ENCODE assay signal across 12 cellular contexts in the genomic region with DNA sequence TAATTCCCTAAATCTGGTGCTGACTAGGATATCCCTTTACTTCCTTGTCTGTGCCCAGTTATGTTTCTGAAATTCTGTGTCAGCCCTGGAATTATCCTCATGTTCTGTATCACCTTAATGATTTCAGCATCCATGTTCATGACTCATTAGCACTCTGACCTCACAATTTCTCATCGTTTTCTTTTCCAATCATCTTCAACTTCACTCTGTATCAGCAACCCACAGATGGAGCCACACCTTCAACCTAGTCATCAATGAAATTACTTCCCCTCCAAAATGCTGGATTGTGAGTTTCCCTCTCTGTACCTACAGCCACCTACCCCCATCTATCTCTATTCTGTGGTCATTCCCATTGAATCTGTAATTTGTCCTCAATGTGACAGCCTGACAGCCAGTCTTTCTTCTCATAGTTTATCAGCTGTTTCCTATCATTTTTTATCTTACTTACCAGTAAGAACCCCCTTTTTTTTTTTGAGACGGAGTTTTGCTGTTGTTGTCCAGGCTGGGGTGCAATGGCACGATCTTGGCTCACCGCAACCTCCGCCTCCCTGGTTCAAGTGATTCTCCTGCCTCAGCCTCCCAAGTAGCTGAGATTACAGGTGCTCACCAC. TPM values are rescaled to one million over a fixed set of nuclear protein-coding genes. Genes with fewer than 3 reads are reported as not detected.
DNase-seq lines count a peak whose midpoint lies in the region; ATAC-seq, FAIRE-seq and TF ChIP-seq lines count a peak whose summit lies in the region.
"Had no signal": no experiment of that assay in that cellular context is flagged by ENCODE, and none has a peak within 500 bp of the region (broad histone marks: within the 10 kb centered on the region; RNA-seq: fewer than 3 reads in every experiment).

No MANE protein-coding gene starts in this region.

- TF ChIP-seq CTCF in A549 (IDR thresholded peaks at IDR 0.05) (no peak), VCaP (conservative IDR thresholded peaks at IDR 0.05) (no peak), fibroblast of villous mesenchyme (IDR thresholded peaks at IDR 0.05; ENCODE audit: insufficient read depth, low read depth, low read length) (no peak), Peyer's patch (IDR thresholded peaks at IDR 0.05) (no peak)

- peak in 1 of 2 experiments; percentile 46 for DNase-seq in A549 (ENCODE audit: low read depth in 1 of 2, low spot score in 1 of 2)
- DNase-seq in EH (ENCODE audit: low read depth): peak; percentile 49
- peak; percentile 64 for DNase-seq in fibroblast of villous mesenchyme (ENCODE audit: low read depth)
- DNase-seq in ureter (ENCODE audit: low spot score): no peak
- DNase-seq in cerebellar nuclear complex (lab: John Stamatoyannopoulos, UW): no peak
- no peak for DNase-seq in Peyer's patch
- DNase-seq: caudate nucleus, NCI-H2081 treated with DMSO at 0.1 percent for 48 hours, SHP77 had no signal

- TF ChIP-seq EP300 in A549 (IDR thresholded peaks at IDR 0.05): no peak

- FAIRE-seq in A549 (lab: Jason Lieb, UNC): no peak

- H3K36me3 ChIP-seq in Peyer's patch: no peaks in the 10 kb centered on the region
- H3K36me3 ChIP-seq: right atrium auricular region had no signal

- CTCF ChIA-PET in A549 (lab: Yijun Ruan, JAX): interaction anchor here (0.6 to 2.0 kb wide), 4 partner anchors 10 to 551 kb away, joined by 3 to 6 read pairs (median 4); no protein-coding TSS in a partner anchor

- 75% methylated on average over 5 of the region's 5 CpGs for WGBS in A549 (ENCODE audit: missing lambda C conversion rate)

- H3K27me3 ChIP-seq in Peyer's patch: no peaks in the 10 kb centered on the region
- H3K27me3 ChIP-seq: right atrium auricular region had no signal

- H3K4me1 ChIP-seq in A549: peaks cover 26% of the 10 kb centered on the region
- H3K4me1 ChIP-seq in Peyer's patch: peaks cover 0 to 13% (median 0%) of the 10 kb centered on the region in 4 donors

- no peak for TF ChIP-seq POLR2A in A549 (IDR thresholded peaks at IDR 0.05; ENCODE audit: low read length)
- no peak for TF ChIP-seq POLR2A in Peyer's patch (IDR thresholded peaks at IDR 0.05)

- peak overlapping the region; percentile 11; the same call in 1 of the 3 replicates for H3K4me2 ChIP-seq in A549

- no peak overlapping the region for H3K4me3 ChIP-seq in A549
- no peak overlapping the region for H3K4me3 ChIP-seq in fibroblast of villous mesenchyme (ENCODE audit: low read depth, low read length)
- no peak overlapping the region for H3K4me3 ChIP-seq in Peyer's patch
- H3K4me3 ChIP-seq: right atrium auricular region had no signal

- H3K9me3 ChIP-seq in A549 (peaks cover 11% of the 10 kb centered on the region), Peyer's patch (no peaks in the 10 kb centered on the region)

- TF ChIP-seq RAD21 in A549 (conservative IDR thresholded peaks at IDR 0.05 in 1 of 2, IDR thresholded peaks at IDR 0.05 in 1 of 2): no peak

- H3K27ac ChIP-seq in A549 (peak overlapping the region; percentile 50 to 93), VCaP (peak overlapping the region; percentile 94), Peyer's patch (no peak overlapping the region)
- H3K27ac ChIP-seq: right atrium auricular region had no signal

- ATAC-seq in A549 (no peak), GM21529 (IDR thresholded peaks at IDR 0.05; ENCODE audit: unreplicated experiment) (no peak)

- POLR2A ChIA-PET in A549 (lab: Yijun Ruan, JAX): interaction anchor here (1.2 kb wide), 1 partner anchor 126 kb away, joined by 3 read pairs; no protein-coding TSS in a partner anchor

TF ChIP-seq in A549, 52 proteins besides CTCF, POLR2A, EP300 and RAD21:
- no peak for TF ChIP-seq FOSL2 (IDR thresholded peaks at IDR 0.05)
- TF ChIP-seq FOSL2 (CRISPR knock-in tag; IDR thresholded peaks at IDR 0.05): peak; percentile 78
- TF ChIP-seq, protein P1, sequence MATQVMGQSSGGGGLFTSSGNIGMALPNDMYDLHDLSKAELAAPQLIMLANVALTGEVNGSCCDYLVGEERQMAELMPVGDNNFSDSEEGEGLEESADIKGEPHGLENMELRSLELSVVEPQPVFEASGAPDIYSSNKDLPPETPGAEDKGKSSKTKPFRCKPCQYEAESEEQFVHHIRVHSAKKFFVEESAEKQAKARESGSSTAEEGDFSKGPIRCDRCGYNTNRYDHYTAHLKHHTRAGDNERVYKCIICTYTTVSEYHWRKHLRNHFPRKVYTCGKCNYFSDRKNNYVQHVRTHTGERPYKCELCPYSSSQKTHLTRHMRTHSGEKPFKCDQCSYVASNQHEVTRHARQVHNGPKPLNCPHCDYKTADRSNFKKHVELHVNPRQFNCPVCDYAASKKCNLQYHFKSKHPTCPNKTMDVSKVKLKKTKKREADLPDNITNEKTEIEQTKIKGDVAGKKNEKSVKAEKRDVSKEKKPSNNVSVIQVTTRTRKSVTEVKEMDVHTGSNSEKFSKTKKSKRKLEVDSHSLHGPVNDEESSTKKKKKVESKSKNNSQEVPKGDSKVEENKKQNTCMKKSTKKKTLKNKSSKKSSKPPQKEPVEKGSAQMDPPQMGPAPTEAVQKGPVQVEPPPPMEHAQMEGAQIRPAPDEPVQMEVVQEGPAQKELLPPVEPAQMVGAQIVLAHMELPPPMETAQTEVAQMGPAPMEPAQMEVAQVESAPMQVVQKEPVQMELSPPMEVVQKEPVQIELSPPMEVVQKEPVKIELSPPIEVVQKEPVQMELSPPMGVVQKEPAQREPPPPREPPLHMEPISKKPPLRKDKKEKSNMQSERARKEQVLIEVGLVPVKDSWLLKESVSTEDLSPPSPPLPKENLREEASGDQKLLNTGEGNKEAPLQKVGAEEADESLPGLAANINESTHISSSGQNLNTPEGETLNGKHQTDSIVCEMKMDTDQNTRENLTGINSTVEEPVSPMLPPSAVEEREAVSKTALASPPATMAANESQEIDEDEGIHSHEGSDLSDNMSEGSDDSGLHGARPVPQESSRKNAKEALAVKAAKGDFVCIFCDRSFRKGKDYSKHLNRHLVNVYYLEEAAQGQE (IDR thresholded peaks at IDR 0.05): no peak
- no peak for TF ChIP-seq HDAC2 (IDR thresholded peaks at IDR 0.05)
- no peak for TF ChIP-seq MAZ (IDR thresholded peaks at IDR 0.05; ENCODE audit: borderline replicate concordance, low read depth, low read length)
- TF ChIP-seq MYC (IDR thresholded peaks at IDR 0.05; ENCODE audit: borderline replicate concordance, low read length): no peak
- TF ChIP-seq RFX5 (IDR thresholded peaks at IDR 0.05): no peak

RNA-seq across cellular contexts. Expression of a gene that starts 3.1 kb away (rescaled TPM):
- 183 and 198 TPM in 2 replicates for polyA plus RNA-seq in A549 (2011; rRNA removed)
- polyA plus RNA-seq in A549 (2012; cell fraction: cytosol; rRNA removed): 12.5 and 13.6 TPM in 2 replicates
- polyA plus RNA-seq in A549 (2012; cell fraction: nucleus; rRNA removed): 5.4 and 9.5 TPM in 2 replicates
- 45.1 to 53.9 TPM (median 46.2 TPM) in 3 replicates for polyA plus RNA-seq in A549 (2017; fragmentation: RNase III; extraction: RNeasy Plus Mini Kit Qiagen cat#74134 plus additional on column Dnase treatment)
- polyA minus RNA-seq in A549 (2011; rRNA and poly(A)+ RNA removed): 135 and 145 TPM in 2 replicates
- total RNA-seq in fibroblast of villous mesenchyme: 281 and 557 TPM in 2 replicates
- total RNA-seq in ureter: 255 TPM
- 100 to 1,000 TPM in 2 of 4 donors, 10 to 100 TPM in 2; 88.8 to 179 (median 116) TPM for total RNA-seq in Peyer's patch

Comparison
In these comparisons a context has a peak if more than half of its experiments do, and no peak if none do; other contexts are left out.
1. DNase-seq: peak in EH (single experiment) and fibroblast of villous mesenchyme (single experiment); none in ureter (single experiment), cerebellar nuclear complex (0 of 2) and Peyer's patch (0 of 3).
2. H3K27ac ChIP-seq: peak in A549 (2 of 2) and VCaP (single experiment); none in Peyer's patch (0 of 4).